In the genomic region with DNA sequence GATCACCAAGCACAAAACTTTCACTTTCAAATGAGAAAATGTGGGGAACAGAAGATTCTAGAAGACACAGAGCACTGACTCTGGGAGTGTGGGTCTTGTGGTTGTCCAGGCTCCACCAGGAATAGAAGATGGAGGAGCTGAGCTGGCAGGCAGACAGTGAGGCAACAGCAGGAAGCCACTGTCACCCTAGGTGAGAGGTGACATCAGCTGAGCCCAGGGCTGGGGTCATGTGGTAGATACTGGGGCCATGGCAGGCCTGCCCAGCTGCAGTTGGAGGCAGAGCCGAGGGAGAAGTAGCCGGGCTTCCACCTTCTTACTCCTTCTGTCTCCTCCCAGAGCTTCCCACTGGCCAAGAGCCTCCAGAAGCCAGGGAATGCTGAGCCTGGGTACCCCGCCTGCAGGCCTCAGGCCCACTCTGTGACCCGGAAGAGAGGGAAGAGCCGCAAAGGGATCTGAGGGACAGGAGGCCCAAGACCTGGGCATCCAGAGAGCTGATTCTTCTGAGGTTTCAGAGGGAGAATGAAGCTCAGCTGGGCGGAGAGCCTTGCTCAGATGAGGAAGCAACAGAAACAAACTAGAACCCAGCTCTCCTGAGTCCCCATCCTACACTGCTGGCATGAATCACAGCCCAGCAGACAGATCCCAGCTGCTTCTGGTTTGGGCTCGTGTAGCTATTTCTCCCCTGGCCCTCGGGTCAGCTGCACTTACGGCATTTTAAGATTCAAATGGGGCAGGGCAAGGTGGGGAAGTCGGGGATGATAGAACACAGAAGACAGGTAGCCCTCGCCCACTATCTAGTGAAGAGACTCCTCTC, we compare ENCODE assay signal across 22 cellular contexts. TPM values are rescaled to one million over a fixed set of nuclear protein-coding genes. Genes with fewer than 3 reads are reported as not detected.
DNase-seq lines count a peak whose midpoint lies in the region; ATAC-seq, FAIRE-seq and TF ChIP-seq lines count a peak whose summit lies in the region.
"Had no signal": no experiment of that assay in that cellular context is flagged by ENCODE, and none has a peak within 500 bp of the region (broad histone marks: within the 10 kb centered on the region; RNA-seq: fewer than 3 reads in every experiment).

No MANE protein-coding gene starts in this region.

- H3K27me3 ChIP-seq in GM23248 (replicated peaks; ENCODE audit: insufficient read depth) (no peaks in the 10 kb centered on the region), GM12878 (replicated peaks in 1 of 2; ENCODE audit: control insufficient read depth in 2 of 2, insufficient read depth in 2 of 2, low read length in 1 of 2) (no peaks in the 10 kb centered on the region; a peak in 1 of 4 replicates), sigmoid colon (no peaks in the 10 kb centered on the region)

- DNase-seq in GM23248 = peak; percentile 24
- DNase-seq in GM12878 (ENCODE audit: low read depth, low spot score) = no peak
- peak; percentile 53 for DNase-seq in left kidney (ENCODE audit: low read depth, low spot score)
- no peak for DNase-seq in sigmoid colon
- no peak for DNase-seq in mucosa of gallbladder (ENCODE audit: low spot score)
- DNase-seq in SHP77 treated with DMSO at 0.1 percent for 48 hours (lab: John Stamatoyannopoulos, UW) = no peak
- no peak for DNase-seq in NCI-H2029 (lab: John Stamatoyannopoulos, UW)
- DNase-seq: activated naive CD4-positive, alpha-beta T cell treated with Interleukin-2 at 50 U/mL for 16 hours; activated T-cell treated with anti-CD3 and anti-CD28 coated beads for 4 hours; aorta; effector memory CD8-positive, alpha-beta T cell; GDM1; mesendoderm; NCI-H1694 treated with DMSO at 0.1 percent for 48 hours; NCI-H226; stimulated activated CD4-positive, alpha-beta T cell treated with anti-CD3 and anti-CD28 coated beads, Interleukin-2, amount 100 ng/mL, for 24 hours; substantia nigra had no signal

- FAIRE-seq in GM12878 (lab: Jason Lieb, UNC) = no peak
- FAIRE-seq: D721Med, GM12892, RCC 7860, TTC549 had no signal

- H3K9me2 ChIP-seq in GM23248 (ENCODE audit: insufficient read depth) = no peaks in the 10 kb centered on the region

- TF ChIP-seq EP300 in GM12878 (IDR thresholded peaks at IDR 0.05; ENCODE audit: borderline replicate concordance in 1 of 2, control insufficient read depth in 1 of 2, low read depth in 2 of 2, low read length in 2 of 2) = no peak
- TF ChIP-seq EP300 in sigmoid colon (IDR thresholded peaks at IDR 0.05) = no peak

- TF ChIP-seq RAD21 in GM12878 (IDR thresholded peaks at IDR 0.05; ENCODE audit: insufficient read depth, low read depth, low read length) = no peak

- SMC1A ChIA-PET in GM12878 (lab: Charles Lee; ENCODE audit: uncharacterized antibody, unreplicated experiment) = interaction anchor here (1.6 to 1.9 kb wide), 2 partner anchors 12 to 39 kb away, joined by 3 to 7 read pairs; no protein-coding TSS in a partner anchor

- H3K4me1 ChIP-seq in GM23248 (ENCODE audit: insufficient read depth) (peaks cover 14% of the 10 kb centered on the region), GM12878 (ENCODE audit: control insufficient read depth, insufficient read depth, low read length) (no peaks in the 10 kb centered on the region), sigmoid colon (peaks cover 0 to 25% (median 2%) of the 10 kb centered on the region in 4 donors)

- H3K4me2 ChIP-seq in GM23248 (ENCODE audit: unreplicated experiment) (no peak overlapping the region), GM12878 (ENCODE audit: control insufficient read depth, insufficient read depth) (no peak overlapping the region)

- H3K79me2 ChIP-seq in GM23248 (ENCODE audit: insufficient read depth) = no peaks in the 10 kb centered on the region
- no peaks in the 10 kb centered on the region for H3K79me2 ChIP-seq in GM12878 (ENCODE audit: control insufficient read depth, insufficient read depth, low read length)

- H3K4me3 ChIP-seq in GM23248 = no peak overlapping the region
- H3K4me3 ChIP-seq in GM12878 = no peak overlapping the region
- H3K4me3 ChIP-seq in sigmoid colon = no peak overlapping the region

- POLR2A ChIA-PET in GM12878 (lab: Charles Lee) = interaction anchor here (1.0 kb wide), 1 partner anchor 441 kb away, joined by 3 read pairs; no protein-coding TSS in a partner anchor

- peak overlapping the region; percentile 63; the same call in 1 of the 2 replicates for H2AFZ ChIP-seq in GM23248
- no peak overlapping the region; the same call in 1 of the 2 replicates for H2AFZ ChIP-seq in GM12878 (ENCODE audit: control insufficient read depth, low read depth, low read length)

- WGBS in GM23248 (ENCODE audit: low coverage in 1 of 2, low lambda C conversion rate in 2 of 2, missing lambda C conversion rate in 2 of 2), 2 experiments = 80 to 82% methylated on average over 11 of the region's 11 CpGs
- WGBS in GM12878 (ENCODE audit: insufficient coverage, insufficient replicate concordance, low lambda C conversion rate, missing lambda C conversion rate) = 33% methylated on average over 11 of the region's 11 CpGs
- 82 to 86% methylated on average over 11 of the region's 11 CpGs for WGBS in sigmoid colon, 2 donors

- CTCF ChIA-PET in GM12878 (lab: Yijun Ruan, JAX) = interaction anchor here (0.6 to 1.3 kb wide), 4 partner anchors 11 to 29 kb away, joined by 3 to 4 read pairs (median 4); no protein-coding TSS in a partner anchor

- H4K20me1 ChIP-seq in GM23248 (ENCODE audit: insufficient read depth) (no peaks in the 10 kb centered on the region), GM12878 (ENCODE audit: control insufficient read depth, insufficient read depth) (no peaks in the 10 kb centered on the region)

- no TSS peak for BruUV-seq in GM12878 (replicated peaks; lab: Mats Ljungman, UMichigan)

- intact Hi-C loops in GM12878 (cut with micrococcal nuclease; ENCODE audit: unreplicated experiment) (no loop called here), sigmoid colon (cut with DNase I) (no loop called here)

- no peak for TF ChIP-seq POLR2A in GM12878 (IDR thresholded peaks at IDR 0.05; ENCODE audit: low read depth, low read length)
- TF ChIP-seq POLR2A in sigmoid colon (IDR thresholded peaks at IDR 0.05) = no peak

- H3K9ac ChIP-seq in GM23248 (no peak overlapping the region), GM12878 (ENCODE audit: control insufficient read depth, insufficient read depth, low read length) (no peak overlapping the region)

- H3K27ac ChIP-seq in GM23248 (no peak overlapping the region), GM12878 (ENCODE audit: control insufficient read depth, insufficient read depth) (no peak overlapping the region), sigmoid colon (peak overlapping the region in 3 of 4 donors; percentile 9 to 58 (median 15))

- in situ Hi-C loops in GM23248 (cut with MboI) (no loop called here), GM12878 (cut with MboI) (no loop called here)

- ATAC-seq in GM12878 (peak; percentile 60), GM19463 (IDR thresholded peaks at IDR 0.05; ENCODE audit: unreplicated experiment) (no peak)
- ATAC-seq: effector memory CD8-positive, alpha-beta T cell had no signal

- H3K36me3 ChIP-seq in GM23248 (ENCODE audit: low read depth) (no peaks in the 10 kb centered on the region), GM12878 (ENCODE audit: control insufficient read depth in 2 of 2, insufficient read depth in 2 of 2, low read length in 1 of 2) (no peaks in the 10 kb centered on the region), sigmoid colon (no peaks in the 10 kb centered on the region)

- RAD21 ChIA-PET in GM12878 (lab: Charles Lee; ENCODE audit: unreplicated experiment) = interaction anchor here (0.6 to 0.7 kb wide), 2 partner anchors 167 to 204 kb away, joined by 3 read pairs; no protein-coding TSS in a partner anchor

- H3F3A ChIP-seq in GM23248 (ENCODE audit: insufficient read depth) = peaks cover 9% of the 10 kb centered on the region; the same call in 1 of the 2 replicates

- H3K9me3 ChIP-seq in GM23248 (ENCODE audit: low read depth) (no peaks in the 10 kb centered on the region), GM12878 (replicated peaks; ENCODE audit: control insufficient read depth, insufficient read depth, low read length) (no peaks in the 10 kb centered on the region), sigmoid colon (no peaks in the 10 kb centered on the region)

- TF ChIP-seq CTCF in GM12878 (IDR thresholded peaks at IDR 0.05 in 2 of 3, conservative IDR thresholded peaks at IDR 0.05 in 1 of 3; ENCODE audit: control insufficient read depth in 2 of 3, extremely low read depth in 1 of 3, insufficient read depth in 1 of 3, low read depth in 3 of 3, low read length in 3 of 3) = no peak
- TF ChIP-seq CTCF in sigmoid colon (IDR thresholded peaks at IDR 0.05) = no peak

TF ChIP-seq in GM12878, 131 proteins besides CTCF, POLR2A, EP300 and RAD21 (continues in another document):
- TF ChIP-seq POLR2AphosphoS5 (IDR thresholded peaks at IDR 0.05; ENCODE audit: low read length) = no peak
- TF ChIP-seq ZNF207 (IDR thresholded peaks at IDR 0.05; ENCODE audit: borderline replicate concordance) = no peak
- TF ChIP-seq EGR1 (IDR thresholded peaks at IDR 0.05; ENCODE audit: borderline replicate concordance in 1 of 2, low read depth in 2 of 2, low read length in 2 of 2) = no peak

RNA-seq across cellular contexts. Expression of a gene that starts 39.8 kb away (rescaled TPM):
- total RNA-seq in GM23248 (2014; rRNA removed; shearing (Covaris generic)) = 49.6 and 54.1 TPM in 2 replicates
- polyA plus RNA-seq in GM23248 (2016; fragmentation: Nextera tagmentation; extraction: Ambion mirVana) (8.8 and 10.9 TPM in 2 replicates), GM12878 (2011; rRNA removed) (0.27 and 0.53 TPM in 2 replicates), GM12878 (2014; fragmentation: Illumina TruSeq; extraction: Trizol) (0.06 and 0.08 TPM in 2 replicates), GM12878 (2014; fragmentation: Nextera tagmentation; extraction: Ambion mirVana) (under 1 TPM in 1 of 2 experiments, not detected in 1; 0.05 TPM), GM12878 (2014; rRNA removed) (not detected in 2 replicates), GM12878 (2016; fragmentation: Nextera tagmentation; extraction: Ambion mirVana) (not detected), sigmoid colon (10 to 100 TPM; 15.1 to 31.7 (median 25.8) TPM)
- total RNA-seq in GM12878 (2013; cell fraction: nucleolus; rRNA removed) = 0.06 TPM in 1 of 2 replicates, not detected in the other
- total RNA-seq in GM12878 (2014; rRNA removed) (0.06 and 0.16 TPM in 2 replicates), GM12878 (2014; rRNA removed; fragmentation: Illumina TruSeq; extraction: Trizol) (0.05 and 0.09 TPM in 2 replicates), GM12878 (2021) (0.10 and 0.13 TPM in 2 replicates), sigmoid colon (10 to 100 TPM; 22.1 to 56.5 (median 26.5) TPM), mucosa of gallbladder (44.3 TPM)
- polyA plus RNA-seq in GM12878 (2011; ENCODE audit: low read depth) = 0.04 TPM
- 0.18 and 0.22 TPM in 2 replicates for polyA plus RNA-seq in GM12878 (2011; cell fraction: cytosol; rRNA removed)
- 0.46 and 0.76 TPM in 2 replicates for polyA plus RNA-seq in GM12878 (2011; cell fraction: nucleus; rRNA removed)
- 0.04 TPM in 1 of 2 replicates, not detected in the other for polyA plus RNA-seq in GM12878 (2012)
- 0.15 and 1.6 TPM in 2 replicates for polyA minus RNA-seq in GM12878 (2011; rRNA and poly(A)+ RNA removed)
- 0.40 and 0.42 TPM in 2 replicates for polyA minus RNA-seq in GM12878 (2011; cell fraction: cytosol; rRNA and poly(A)+ RNA removed)
- 0.19 and 0.36 TPM in 2 replicates for polyA minus RNA-seq in GM12878 (2011; cell fraction: nucleus; rRNA and poly(A)+ RNA removed)

Comparison
In these comparisons a context has a peak if more than half of its experiments do, and no peak if none do; other contexts are left out.
1. DNase-seq: peak in GM23248 (single experiment) and left kidney (single experiment); none in GM12878 (single experiment), sigmoid colon (single experiment), mucosa of gallbladder (single experiment), SHP77 treated with DMSO at 0.1 percent for 48 hours (single experiment) and NCI-H2029 (single experiment).
2. H3K27ac ChIP-seq: peak in sigmoid colon (3 of 4); none in GM23248 (single experiment) and GM12878 (single experiment).
3. RNA of a gene that starts 39.8 kb away (total RNA-seq): 49.6 to 54.1 TPM in GM23248, 44.3 TPM in mucosa of gallbladder (single experiment) and 22.1 to 56.5 TPM in sigmoid colon; 0.05 to 0.16 TPM in GM12878; every median in the first group is over 10 times any median in the second.